ENCODE assay signal across 8 cellular contexts in the genomic region with DNA sequence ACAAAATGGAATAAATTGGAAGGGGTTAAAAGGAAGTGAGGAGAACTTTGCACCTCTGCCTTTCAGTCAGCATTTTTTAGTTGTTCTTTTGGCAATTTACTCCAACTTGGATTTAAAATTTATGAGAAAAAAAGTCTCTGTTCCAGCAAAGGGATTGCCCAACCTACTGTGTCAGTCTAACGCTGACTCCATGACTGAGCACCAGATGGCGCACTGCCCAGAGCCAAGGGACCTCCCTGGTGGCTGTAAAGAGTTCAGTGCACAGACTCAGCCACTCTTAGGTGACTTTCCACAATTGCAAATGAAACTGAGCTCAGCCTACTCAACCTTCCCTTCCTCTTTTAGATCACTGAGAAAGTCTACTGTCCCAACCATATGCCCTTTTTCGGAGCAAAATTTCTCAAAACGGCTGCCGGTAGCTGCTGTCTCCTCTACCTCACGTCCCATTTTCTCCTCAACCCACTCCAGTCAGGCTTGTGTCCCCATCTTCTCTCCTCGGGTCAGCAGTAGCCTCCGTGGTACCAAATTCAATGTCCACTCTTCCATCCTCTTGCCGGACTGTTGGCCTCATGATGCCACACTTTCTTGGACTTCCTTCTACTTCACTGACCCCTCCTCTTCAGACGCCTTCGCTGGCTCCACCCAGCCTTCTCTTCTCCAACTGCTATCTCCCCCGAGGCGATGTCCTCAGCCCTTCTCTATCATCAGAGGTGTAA. TPM values are rescaled to one million over a fixed set of nuclear protein-coding genes. Genes with fewer than 3 reads are reported as not detected.
DNase-seq lines count a peak whose midpoint lies in the region; ATAC-seq and TF ChIP-seq lines count a peak whose summit lies in the region.

No MANE protein-coding gene starts in this region.

- H3K79me2 ChIP-seq in Karpas-422 (ENCODE audit: low read length) = no peaks in the 10 kb centered on the region

- H3K27me3 ChIP-seq in Karpas-422 (ENCODE audit: low read length) (no peaks in the 10 kb centered on the region), psoas muscle (ENCODE audit: insufficient read depth in 3 of 3, low read length in 2 of 3) (no peaks in the 10 kb centered on the region)

- DNase-seq in GM10266 (ENCODE audit: extremely low spot score) (peak; percentile 72), GOT3 (lab: John Stamatoyannopoulos, UW) (peak; percentile 9), Karpas-422 (peak; percentile 93), SIG-M5 treated with dmso at 0.1 percent for 504 hours (lab: John Stamatoyannopoulos, UW; ENCODE audit: unreplicated experiment) (peak; percentile 77), head of caudate nucleus (peak in 40 of 42 donors; percentile 21 to 78 (median 53)), psoas muscle (peak; percentile 78 to 87), amniotic stem cell (lab: John Stamatoyannopoulos, UW) (no peak)
- peak; percentile 79 for DNase-seq in activated effector memory CD4-positive, alpha-beta T cell treated with anti-CD3 and anti-CD28 coated beads, Interleukin-2, amount 50 U/mL, for 16 hours

- H3K9me2 ChIP-seq in Karpas-422 (replicated peaks; ENCODE audit: insufficient read depth, low read length) = no peaks in the 10 kb centered on the region

- peak overlapping the region; percentile 56 for H3K27ac ChIP-seq in Karpas-422 (ENCODE audit: low read length)
- no peak overlapping the region for H3K27ac ChIP-seq in psoas muscle

- peak overlapping the region; percentile 64 for H3K4me2 ChIP-seq in Karpas-422 (ENCODE audit: low read depth, low read length, poor library complexity, severe bottlenecking)

- H3K4me3 ChIP-seq in Karpas-422 (ENCODE audit: low read length) = peak overlapping the region; percentile 54; the same call in 1 of the 2 replicates
- H3K4me3 ChIP-seq in psoas muscle = no peak overlapping the region

- H2AFZ ChIP-seq in Karpas-422 (ENCODE audit: low read length) = peak overlapping the region; percentile 93

- peak overlapping the region; percentile 52 for H3K9ac ChIP-seq in Karpas-422 (ENCODE audit: low read length)

- H3K9me3 ChIP-seq in Karpas-422 (ENCODE audit: low read length) (no peaks in the 10 kb centered on the region), psoas muscle (no peaks in the 10 kb centered on the region)

- no peaks in the 10 kb centered on the region for H3K36me3 ChIP-seq in Karpas-422 (ENCODE audit: insufficient read depth, low read length)
- no peaks in the 10 kb centered on the region for H3K36me3 ChIP-seq in psoas muscle (ENCODE audit: insufficient read depth in 1 of 2, low read depth in 1 of 2)

- 76 to 80% (median 78%) methylated on average over 13 of the region's 13 CpGs for WGBS in psoas muscle, 3 donors

- intact Hi-C loops in head of caudate nucleus (cut with DNase I) (no loop called here), psoas muscle (cut with DNase I) (no loop called here)

- TF ChIP-seq CTCF in GM10266 (IDR thresholded peaks at IDR 0.05; ENCODE audit: control insufficient read depth, insufficient read depth, low read depth, missing control alignments) (peak; percentile 87), psoas muscle (IDR thresholded peaks at IDR 0.05) (no peak)

- ATAC-seq in psoas muscle = peak in 3 of 4 donors; percentile 69 to 75 (median 71)

- H4K20me1 ChIP-seq in Karpas-422 (ENCODE audit: insufficient read depth, low read depth, low read length) = no peaks in the 10 kb centered on the region

- H3K4me1 ChIP-seq in Karpas-422 (ENCODE audit: low read length) (peaks cover 50% of the 10 kb centered on the region), psoas muscle (no peaks in the 10 kb centered on the region)

RNA-seq across cellular contexts. Expression of a gene that starts 38.7 kb away (rescaled TPM):
- total RNA-seq in Karpas-422 (2014; rRNA removed; shearing (Covaris generic); ENCODE audit: low replicate concordance) = not detected in 2 replicates
- not detected for total RNA-seq in psoas muscle
- under 1 TPM in 1 of 3 donors, not detected in 2; 0.04 TPM for polyA plus RNA-seq in psoas muscle

RNA-seq across cellular contexts. Expression of a gene that starts 53.7 kb away (rescaled TPM):
- 23.7 and 61.3 TPM in 2 replicates for total RNA-seq in Karpas-422 (2014; rRNA removed; shearing (Covaris generic); ENCODE audit: low replicate concordance)
- 1 to 10 TPM; 1.2 to 3.4 (median 1.5) TPM for total RNA-seq in psoas muscle
- polyA plus RNA-seq in psoas muscle = 1 to 10 TPM; 2.7 to 3.5 (median 3.5) TPM
